Comparison of ENCODE assay signal across 1 cellular context in the genomic region with DNA sequence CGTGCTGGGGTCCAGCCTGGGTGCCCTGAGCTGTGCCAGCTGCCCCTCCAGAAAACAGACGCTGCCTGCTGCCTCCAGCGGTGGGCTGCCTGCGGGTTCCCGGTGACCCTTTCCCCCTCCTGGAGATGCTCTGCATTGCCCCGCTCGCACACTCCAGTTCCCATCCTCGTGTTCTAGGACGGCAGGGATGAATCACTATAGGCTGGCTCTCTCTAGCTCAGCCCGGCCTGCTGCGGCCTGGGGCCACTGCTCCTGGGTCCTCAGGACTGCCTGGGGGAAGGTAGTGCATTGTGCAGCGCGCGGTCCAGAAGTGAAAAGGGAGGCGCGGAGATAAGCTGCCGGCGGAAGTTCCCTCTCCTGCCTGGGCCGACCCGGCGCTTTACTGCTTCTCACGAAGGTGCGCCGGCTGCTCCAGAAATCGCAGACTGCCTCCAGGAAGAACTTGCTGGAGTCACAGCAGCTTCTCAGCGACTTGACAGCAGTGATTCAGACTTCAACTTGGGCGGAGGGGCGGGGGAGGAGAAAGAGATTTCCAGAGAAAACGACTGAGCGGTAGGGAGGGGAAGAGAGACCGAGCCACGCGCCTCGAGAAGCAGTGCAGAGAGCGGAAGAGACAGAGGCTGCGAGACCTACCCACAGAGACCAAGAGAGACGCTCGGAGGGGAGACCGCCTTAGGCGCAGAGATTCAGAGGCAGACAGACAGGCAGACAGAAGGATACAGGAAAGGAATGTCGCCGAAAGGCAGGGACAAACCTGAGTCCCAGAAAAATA.
TF ChIP-seq lines count a peak whose summit lies in the region.

No MANE protein-coding gene starts in this region.

TF ChIP-seq in GM23338, 12 proteins besides CTCF, POLR2A, EP300 and RAD21 (continued from another document):
- TF ChIP-seq, protein P1, sequence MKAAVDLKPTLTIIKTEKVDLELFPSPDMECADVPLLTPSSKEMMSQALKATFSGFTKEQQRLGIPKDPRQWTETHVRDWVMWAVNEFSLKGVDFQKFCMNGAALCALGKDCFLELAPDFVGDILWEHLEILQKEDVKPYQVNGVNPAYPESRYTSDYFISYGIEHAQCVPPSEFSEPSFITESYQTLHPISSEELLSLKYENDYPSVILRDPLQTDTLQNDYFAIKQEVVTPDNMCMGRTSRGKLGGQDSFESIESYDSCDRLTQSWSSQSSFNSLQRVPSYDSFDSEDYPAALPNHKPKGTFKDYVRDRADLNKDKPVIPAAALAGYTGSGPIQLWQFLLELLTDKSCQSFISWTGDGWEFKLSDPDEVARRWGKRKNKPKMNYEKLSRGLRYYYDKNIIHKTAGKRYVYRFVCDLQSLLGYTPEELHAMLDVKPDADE (IDR thresholded peaks at IDR 0.05) = no peak
